Comparison of ENCODE assay signal across 1 cellular context in the genomic region with DNA sequence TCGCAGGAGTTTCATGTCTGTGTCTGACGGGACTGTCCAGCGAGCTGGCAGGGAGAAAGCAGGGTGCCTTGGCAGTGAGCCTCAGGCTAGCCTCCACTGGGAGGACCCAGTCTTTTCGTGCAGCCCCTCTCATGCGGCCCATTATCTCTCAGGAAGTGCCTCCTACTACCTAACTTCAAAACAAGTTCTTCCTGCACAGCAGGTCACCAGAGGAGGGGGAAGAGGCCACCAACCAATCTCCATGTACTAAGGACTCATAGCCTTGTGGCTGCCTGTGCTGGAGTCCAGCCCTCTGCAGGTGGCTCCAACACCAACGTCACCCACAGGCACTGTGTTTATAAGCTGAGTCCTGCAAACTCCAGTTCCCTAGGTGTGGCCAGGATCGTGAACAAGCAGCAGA.
TF ChIP-seq lines count a peak whose summit lies in the region.

No MANE protein-coding gene starts in this region.

TF ChIP-seq in K562, 482 proteins besides CTCF, POLR2A, EP300 and RAD21 (continued from another document):
- TF ChIP-seq, protein P1, sequence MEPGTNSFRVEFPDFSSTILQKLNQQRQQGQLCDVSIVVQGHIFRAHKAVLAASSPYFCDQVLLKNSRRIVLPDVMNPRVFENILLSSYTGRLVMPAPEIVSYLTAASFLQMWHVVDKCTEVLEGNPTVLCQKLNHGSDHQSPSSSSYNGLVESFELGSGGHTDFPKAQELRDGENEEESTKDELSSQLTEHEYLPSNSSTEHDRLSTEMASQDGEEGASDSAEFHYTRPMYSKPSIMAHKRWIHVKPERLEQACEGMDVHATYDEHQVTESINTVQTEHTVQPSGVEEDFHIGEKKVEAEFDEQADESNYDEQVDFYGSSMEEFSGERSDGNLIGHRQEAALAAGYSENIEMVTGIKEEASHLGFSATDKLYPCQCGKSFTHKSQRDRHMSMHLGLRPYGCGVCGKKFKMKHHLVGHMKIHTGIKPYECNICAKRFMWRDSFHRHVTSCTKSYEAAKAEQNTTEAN (CRISPR knock-in tag; IDR thresholded peaks at IDR 0.05): no peak
